ENCODE assay signal across 8 cellular contexts in genomic region chr5:67094476-67095300, GRCh38.
A peak's percentile ranks its signal among the peaks of the same experiment; 100 is the strongest.
DNase-seq lines count a peak whose midpoint lies in the region; ATAC-seq and TF ChIP-seq lines count a peak whose summit lies in the region.

No MANE protein-coding gene starts in this region.

- no peak overlapping the region for H2AK5ac ChIP-seq in H9 (ENCODE audit: insufficient read length, low read length)

- dilution Hi-C loops in mammary epithelial cell (cut with HindIII; ENCODE audit: low sequenced_read_pairs), result no loop called here

- H3K18ac ChIP-seq in H9 (ENCODE audit: insufficient read length, low read depth, low read length), result no peak overlapping the region

- H3K23ac ChIP-seq in H9 (ENCODE audit: insufficient read length, low read depth, low read length), result no peak overlapping the region

- H2BK120ac ChIP-seq in H9 (ENCODE audit: low read depth, low read length, poor library complexity, severe bottlenecking), result no peak overlapping the region

- no peaks in the 10 kb centered on the region for H3K36me3 Mint-ChIP-seq in H9 (ENCODE audit: insufficient read depth in 1 of 3, low read depth in 3 of 3)

- no peak overlapping the region for H2BK20ac ChIP-seq in H9 (ENCODE audit: low read depth, low read length, poor library complexity, severe bottlenecking)

- no peak overlapping the region for H3T11ph ChIP-seq in H9 (ENCODE audit: low read length)

- BruUV-seq in mammary epithelial cell (replicated peaks; lab: Mats Ljungman, UMichigan), result no TSS peak

- H4K5ac ChIP-seq in H9 (ENCODE audit: insufficient read length, low read depth, low read length), result no peak overlapping the region

- no peaks in the 10 kb centered on the region for H3K23me2 ChIP-seq in H9 (ENCODE audit: insufficient read length, low read depth, low read length, poor library complexity, severe bottlenecking)

- peak overlapping the region; percentile 78 to 98 (median 93) for H3K27ac Mint-ChIP-seq in H9

- no peak overlapping the region for H3K4me2 ChIP-seq in H9 (ENCODE audit: insufficient read depth, insufficient read length, low read length)
- peak overlapping the region; percentile 72 for H3K4me2 ChIP-seq in mammary epithelial cell (ENCODE audit: insufficient read depth, low read depth, low read length)

- no peaks in the 10 kb centered on the region for H3K9me3 ChIP-seq in H9 (ENCODE audit: control insufficient read depth, low read depth, low read length)
- no peaks in the 10 kb centered on the region for H3K9me3 ChIP-seq in mammary epithelial cell (replicated peaks; ENCODE audit: insufficient read depth, low read length)
- no peaks in the 10 kb centered on the region for H3K9me3 ChIP-seq in gastrocnemius medialis

- no peak overlapping the region for H3K4me3 ChIP-seq in mammary epithelial cell (replicated peaks in 1 of 3; ENCODE audit: insufficient read depth in 1 of 3, low read depth in 2 of 3, low read length in 3 of 3)
- H3K4me3 ChIP-seq in gastrocnemius medialis, result no peak overlapping the region

- TF ChIP-seq CTCF in H9 (conservative IDR thresholded peaks at IDR 0.05) (no peak), mammary epithelial cell (conservative IDR thresholded peaks at IDR 0.05 in 1 of 2, IDR thresholded peaks at IDR 0.05 in 1 of 2; ENCODE audit: extremely low read depth in 1 of 2, insufficient read depth in 1 of 2, low read depth in 1 of 2, low read length in 2 of 2) (no peak), gastrocnemius medialis (IDR thresholded peaks at IDR 0.05 in 4 of 5, conservative IDR thresholded peaks at IDR 0.05 in 1 of 5) (no peak)

- ATAC-seq in gastrocnemius medialis (peak; percentile 53 to 74), GM21381 (IDR thresholded peaks at IDR 0.05; ENCODE audit: unreplicated experiment) (no peak)

- H3K56ac ChIP-seq in H9 (ENCODE audit: insufficient read length, low read depth, low read length), result no peak overlapping the region

- H3K36me3 ChIP-seq in mammary epithelial cell (ENCODE audit: insufficient read depth, low read length) (peaks cover 10% of the 10 kb centered on the region), gastrocnemius medialis (peaks cover 0 to 13% of the 10 kb centered on the region in 2 donors)

- no peak overlapping the region for H2BK15ac ChIP-seq in H9 (ENCODE audit: low read depth, low read length)

- no peaks in the 10 kb centered on the region for H3K79me1 ChIP-seq in H9 (ENCODE audit: insufficient read depth, low read depth, low read length, poor library complexity, severe bottlenecking)

- H3K9ac ChIP-seq in H9 (ENCODE audit: extremely low read depth, insufficient read length, low read length) (no peak overlapping the region), mammary epithelial cell (ENCODE audit: insufficient read depth, low read length) (peak overlapping the region; percentile 50)

- no peak overlapping the region for H4K8ac ChIP-seq in H9 (replicated peaks; ENCODE audit: insufficient read length, low read depth, low read length)

- no peak for TF ChIP-seq POLR2A in gastrocnemius medialis (IDR thresholded peaks at IDR 0.05)

- no peak overlapping the region for H3K4me3 Mint-ChIP-seq in H9

- in situ Hi-C loops in mammary epithelial cell (cut with MboI; ENCODE audit: low sequenced_read_pairs in 2 of 2), result no loop called here
- in situ Hi-C loops in gastrocnemius medialis (cut with MboI; ENCODE audit: low sequenced_read_pairs in 4 of 4), result no loop called here

- no peak overlapping the region for H2BK5ac ChIP-seq in H9 (ENCODE audit: insufficient read length, low read length)

- H3K27ac ChIP-seq in H9 (ENCODE audit: insufficient read length, low read depth, low read length) (peak overlapping the region; percentile 13), mammary epithelial cell (ENCODE audit: insufficient read depth, low read depth, low read length) (peak overlapping the region; percentile 80), gastrocnemius medialis (peak overlapping the region; percentile 70 to 83 (median 75))

- H4K20me1 ChIP-seq in H9 (ENCODE audit: control insufficient read depth, insufficient read depth, insufficient read length) (no peaks in the 10 kb centered on the region), mammary epithelial cell (ENCODE audit: insufficient read depth, low read length) (no peaks in the 10 kb centered on the region)

- H3K79me2 ChIP-seq in H9 (ENCODE audit: insufficient read depth, low read length), result no peaks in the 10 kb centered on the region
- H3K79me2 ChIP-seq in mammary epithelial cell (ENCODE audit: insufficient read depth, low read length), result peaks cover 81% of the 10 kb centered on the region

- no peak overlapping the region for H3K14ac ChIP-seq in H9 (ENCODE audit: insufficient read depth, low read length)

- no peaks in the 10 kb centered on the region for H3K9me3 Mint-ChIP-seq in H9

- peak; percentile 61 for DNase-seq in H9
- DNase-seq in mammary epithelial cell, result peak; percentile 85
- DNase-seq in iPS-NIHi11 (ENCODE audit: low spot score), result peak; percentile 29
- peak in 1 of 2 donors; percentile 10 for DNase-seq in gastrocnemius medialis
- DNase-seq in NCI-H2196 treated with DMSO at 0.1 percent for 48 hours (lab: John Stamatoyannopoulos, UW; ENCODE audit: unreplicated experiment), result no peak
- no peak for DNase-seq in MV-4-11 (lab: John Stamatoyannopoulos, UW)
- no peak for DNase-seq in GM19240 (ENCODE audit: insufficient read length, low spot score)

- no peaks in the 10 kb centered on the region for H3K27me3 Mint-ChIP-seq in H9 (ENCODE audit: low read depth)

- H2AFZ ChIP-seq in H9 (ENCODE audit: low read length), result no peak overlapping the region
- H2AFZ ChIP-seq in mammary epithelial cell (ENCODE audit: low read depth, low read length), result peak overlapping the region; percentile 58

- intact Hi-C loops in mammary epithelial cell (cut with micrococcal nuclease) (loop anchor here (1.0 to 2.0 kb wide), 2 partner anchors 89 to 106 kb away; no protein-coding TSS in a partner anchor), gastrocnemius medialis (cut with DNase I; ENCODE audit: low total_unique reads) (loop anchor here (1.0 to 5.0 kb wide), 4 partner anchors 42 to 102 kb away; no protein-coding TSS in a partner anchor)

- no peak overlapping the region for H2BK12ac ChIP-seq in H9 (ENCODE audit: insufficient read length, low read depth, low read length)

- no peak overlapping the region for H3K4ac ChIP-seq in H9 (ENCODE audit: low read depth, low read length)

- no CpG with 5 or more reads among the region's 4 CpGs for WGBS in H9 (ENCODE audit: extremely low coverage, insufficient read length, low lambda C conversion rate)
- 20% methylated on average over 4 of the region's 4 CpGs for WGBS in mammary epithelial cell (ENCODE audit: low coverage, missing lambda C conversion rate)

- no peaks in the 10 kb centered on the region for H3K27me3 ChIP-seq in H9 (ENCODE audit: insufficient read depth, low read length)
- no peaks in the 10 kb centered on the region for H3K27me3 ChIP-seq in mammary epithelial cell (ENCODE audit: insufficient read depth, low read length)
- no peaks in the 10 kb centered on the region for H3K27me3 ChIP-seq in gastrocnemius medialis

- peaks cover 2% of the 10 kb centered on the region; the same call in 1 of the 2 replicates for H3K4me1 ChIP-seq in H9 (ENCODE audit: insufficient read depth, low read length)
- peaks cover 33% of the 10 kb centered on the region for H3K4me1 ChIP-seq in mammary epithelial cell (ENCODE audit: insufficient read depth, low read length)
- H3K4me1 ChIP-seq in gastrocnemius medialis, result peaks cover 33 to 41% of the 10 kb centered on the region in 2 donors

- H4K91ac ChIP-seq in H9 (ENCODE audit: insufficient read length, low read depth, low read length), result no peak overlapping the region

- CTCF ChIA-PET in mammary epithelial cell (lab: Charles Lee; ENCODE audit: low non-redundant PET), result no interaction called here

- H3K4me1 Mint-ChIP-seq in H9, result peaks cover 29 to 32% of the 10 kb centered on the region in 2 experiments

Comparison
In these comparisons a context has a peak if more than half of its experiments do, and no peak if none do; other contexts are left out.
1. DNase-seq: peak in H9 (single experiment), mammary epithelial cell (single experiment) and iPS-NIHi11 (single experiment); none in NCI-H2196 treated with DMSO at 0.1 percent for 48 hours (single experiment), MV-4-11 (single experiment) and GM19240 (single experiment).
2. H3K27ac ChIP-seq: peak in every context shown above with its lines; median percentile 80 in mammary epithelial cell; 75 in gastrocnemius medialis; 13 in H9.